ENCODE assay signal across 19 cellular contexts in the genomic region with DNA sequence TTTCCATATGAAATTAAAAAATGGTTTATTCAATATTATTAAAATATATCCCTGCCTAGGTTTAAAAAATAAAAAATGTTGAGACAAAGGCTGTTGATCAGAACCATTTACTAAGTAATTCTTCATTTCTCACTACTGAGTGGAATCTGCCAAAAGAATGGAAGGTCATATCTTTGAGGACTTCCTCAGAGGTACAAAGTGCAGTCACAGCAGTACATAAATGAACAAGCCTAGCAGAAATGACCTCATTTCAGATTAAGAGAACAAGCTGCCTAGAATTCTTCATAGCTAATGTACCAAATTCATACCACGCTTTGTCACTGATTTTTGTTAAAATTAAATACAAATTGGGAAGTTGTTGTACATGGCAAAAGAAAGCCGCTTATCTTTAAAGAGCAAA.
DNase-seq lines count a peak whose midpoint lies in the region; ATAC-seq, FAIRE-seq and TF ChIP-seq lines count a peak whose summit lies in the region.
"Had no signal": no experiment of that assay in that cellular context is flagged by ENCODE, and none has a peak within 500 bp of the region (broad histone marks: within the 10 kb centered on the region; RNA-seq: fewer than 3 reads in every experiment).

No MANE protein-coding gene starts in this region.

- H3K27me3 ChIP-seq in Karpas-422 (ENCODE audit: low read length) (no peaks in the 10 kb centered on the region), endothelial cell of umbilical vein (ENCODE audit: control insufficient read depth in 2 of 2, insufficient read depth in 2 of 2, low read length in 2 of 2) (no peaks in the 10 kb centered on the region), HepG2 (ENCODE audit: control insufficient read depth in 1 of 2, insufficient read depth in 2 of 2, low read length in 2 of 2) (peaks cover 0 to 5% of the 10 kb centered on the region in 2 experiments; a peak in 1 of 5 replicates), smooth muscle cell (ENCODE audit: low read depth) (no peaks in the 10 kb centered on the region), aorta (ENCODE audit: control insufficient read depth in 1 of 2, insufficient read depth in 2 of 2, low read length in 1 of 2) (no peaks in the 10 kb centered on the region)
- H3K27me3 ChIP-seq: BE2C had no signal

- BruUV-seq in endothelial cell of umbilical vein (replicated peaks; lab: Mats Ljungman, UMichigan): no TSS peak
- no TSS peak for BruUV-seq in HepG2 (replicated peaks; lab: Mats Ljungman, UMichigan)

- H3F3A ChIP-seq in smooth muscle cell (ENCODE audit: low read depth): peaks cover 14% of the 10 kb centered on the region

- peak; percentile 27 for DNase-seq in Karpas-422
- DNase-seq in endothelial cell of umbilical vein (ENCODE audit: low read depth, low spot score): peak; percentile 16
- DNase-seq in HepG2 (ENCODE audit: low spot score): peak; percentile 31
- DNase-seq in smooth muscle cell (lab: John Stamatoyannopoulos, UW; ENCODE audit: unreplicated experiment): no peak
- DNase-seq in COR-L47 (lab: John Stamatoyannopoulos, UW): no peak
- DNase-seq in aorta: no peak
- DNase-seq: BE2C; CD4-positive, alpha-beta memory T cell; DMS153; GF-D8; GM23248 had no signal

- H2AFZ ChIP-seq in Karpas-422 (ENCODE audit: low read length) (no peak overlapping the region), endothelial cell of umbilical vein (ENCODE audit: low read depth, low read length) (no peak overlapping the region), HepG2 (ENCODE audit: low read length) (no peak overlapping the region), smooth muscle cell (ENCODE audit: low read depth) (peak overlapping the region; percentile 36)
- H2AFZ ChIP-seq: GM23248 had no signal

- no peak for TF ChIP-seq CTCF in endothelial cell of umbilical vein (IDR thresholded peaks at IDR 0.05; ENCODE audit: extremely low read depth in 1 of 2, insufficient read depth in 1 of 2, low read depth in 1 of 2, low read length in 2 of 2)
- no peak for TF ChIP-seq CTCF in HepG2 (CRISPR knock-in tag; IDR thresholded peaks at IDR 0.05)
- TF ChIP-seq CTCF in smooth muscle cell (IDR thresholded peaks at IDR 0.05; ENCODE audit: borderline replicate concordance, insufficient read depth, poor library complexity, severe bottlenecking): no peak

- no peaks in the 10 kb centered on the region for H3K9me2 ChIP-seq in Karpas-422 (replicated peaks; ENCODE audit: insufficient read depth, low read length)

- WGBS in HepG2 (ENCODE audit: low lambda C conversion rate): 0% methylated on average over 2 of the region's 2 CpGs
- 48% methylated on average over 2 of the region's 2 CpGs for WGBS in smooth muscle cell (ENCODE audit: low lambda C conversion rate)
- WGBS in aorta, 2 donors: 36 to 38% methylated on average over 2 of the region's 2 CpGs

- FAIRE-seq in endothelial cell of umbilical vein (lab: Jason Lieb, UNC) (no peak), HepG2 (lab: Jason Lieb, UNC) (no peak)
- FAIRE-seq: A549, D721Med, GM18507, H54 had no signal

- POLR2A ChIA-PET in endothelial cell of umbilical vein (lab: Charles Lee) (no interaction called here), HepG2 (lab: Yijun Ruan, JAX) (no interaction called here)

- H3K36me3 ChIP-seq in Karpas-422 (ENCODE audit: insufficient read depth, low read length) (no peaks in the 10 kb centered on the region), endothelial cell of umbilical vein (ENCODE audit: control insufficient read depth in 2 of 2, extremely low read depth in 1 of 2, insufficient read depth in 2 of 2, low read length in 2 of 2) (no peaks in the 10 kb centered on the region), HepG2 (replicated peaks in 1 of 2; ENCODE audit: control insufficient read depth in 1 of 2, insufficient read depth in 2 of 2, low read length in 2 of 2) (no peaks in the 10 kb centered on the region), smooth muscle cell (ENCODE audit: low read depth) (no peaks in the 10 kb centered on the region), aorta (ENCODE audit: control insufficient read depth in 1 of 2, insufficient read depth in 2 of 2, low read length in 1 of 2) (no peaks in the 10 kb centered on the region)
- H3K36me3 ChIP-seq: BE2C had no signal

- no peak overlapping the region for H3K9ac ChIP-seq in Karpas-422 (ENCODE audit: low read length)
- no peak overlapping the region for H3K9ac ChIP-seq in endothelial cell of umbilical vein (replicated peaks; ENCODE audit: extremely low read depth, insufficient read depth, low read length)
- H3K9ac ChIP-seq in HepG2 (ENCODE audit: insufficient read depth, low read depth, low read length): no peak overlapping the region
- no peak overlapping the region for H3K9ac ChIP-seq in smooth muscle cell (ENCODE audit: low read depth)
- H3K9ac ChIP-seq: GM23248 had no signal

- H3K4me2 ChIP-seq in Karpas-422 (ENCODE audit: low read depth, low read length, poor library complexity, severe bottlenecking): no peak overlapping the region
- H3K4me2 ChIP-seq in endothelial cell of umbilical vein (ENCODE audit: insufficient read depth, low read length): no peak overlapping the region
- no peak overlapping the region for H3K4me2 ChIP-seq in HepG2 (ENCODE audit: low read depth, low read length)
- H3K4me2 ChIP-seq in smooth muscle cell: peak overlapping the region; percentile 2
- H3K4me2 ChIP-seq: A549 had no signal

- intact Hi-C loops in endothelial cell of umbilical vein (cut with micrococcal nuclease): no loop called here
- intact Hi-C loops in HepG2 (cut with micrococcal nuclease; ENCODE audit: unreplicated experiment): no loop called here
- intact Hi-C loops in aorta (cut with DNase I): loop anchor here in 1 of 2 donors (10.0 kb wide), 1 partner anchor 412 kb away; no protein-coding TSS in a partner anchor

- ATAC-seq in HepG2 (peak; percentile 60; the same call in 2 of the 3 replicates), GM18505 (IDR thresholded peaks at IDR 0.05; ENCODE audit: unreplicated experiment) (no peak), aorta (ENCODE audit: low FRiP score) (no peak)
- ATAC-seq: A549, HCT116 had no signal

- no peak overlapping the region for H3K4me3 ChIP-seq in Karpas-422 (ENCODE audit: low read length)
- H3K4me3 ChIP-seq in endothelial cell of umbilical vein (replicated peaks in 1 of 3; ENCODE audit: insufficient read depth in 1 of 3, low read depth in 1 of 3, low read length in 3 of 3): no peak overlapping the region
- H3K4me3 ChIP-seq in HepG2 (replicated peaks in 1 of 3; ENCODE audit: insufficient read depth in 1 of 3, low read depth in 2 of 3, low read length in 3 of 3): no peak overlapping the region
- no peak overlapping the region for H3K4me3 ChIP-seq in smooth muscle cell
- H3K4me3 ChIP-seq in aorta (ENCODE audit: low read length in 2 of 2): no peak overlapping the region
- H3K4me3 ChIP-seq: A549, GM23248 had no signal

- TF ChIP-seq POLR2A in endothelial cell of umbilical vein (IDR thresholded peaks at IDR 0.05; ENCODE audit: low read depth, low read length) (no peak), HepG2 (IDR thresholded peaks at IDR 0.05; ENCODE audit: insufficient read depth in 1 of 2, low read depth in 2 of 2, low read length in 2 of 2) (no peak), GM18505 (IDR thresholded peaks at IDR 0.05; ENCODE audit: borderline replicate concordance, extremely low read depth, insufficient read depth, insufficient read length) (no peak)

- H3K27ac ChIP-seq in Karpas-422 (ENCODE audit: low read length): no peak overlapping the region
- H3K27ac ChIP-seq in endothelial cell of umbilical vein (ENCODE audit: insufficient read depth, low read depth, low read length): no peak overlapping the region
- no peak overlapping the region for H3K27ac ChIP-seq in HepG2 (ENCODE audit: extremely low read length, insufficient read depth, low read length)
- peak overlapping the region; percentile 5 for H3K27ac ChIP-seq in smooth muscle cell (ENCODE audit: low read depth)
- no peak overlapping the region for H3K27ac ChIP-seq in aorta (ENCODE audit: low read depth in 1 of 2, low read length in 2 of 2)
- H3K27ac ChIP-seq: A549, C4-2B, GM23248, HL-60 had no signal

- in situ Hi-C loops in HepG2 (cut with HindIII; ENCODE audit: extremely low pct_ligation_motif_present, low pct_unique_long_range_greater_than_20kb): no loop called here

- H4K20me1 ChIP-seq in Karpas-422 (ENCODE audit: insufficient read depth, low read depth, low read length) (no peaks in the 10 kb centered on the region), endothelial cell of umbilical vein (replicated peaks; ENCODE audit: control insufficient read depth, extremely low read depth, insufficient read depth, low read length) (no peaks in the 10 kb centered on the region), HepG2 (ENCODE audit: insufficient read depth, low read length) (no peaks in the 10 kb centered on the region), smooth muscle cell (ENCODE audit: low read depth) (no peaks in the 10 kb centered on the region)

- H3K4me1 ChIP-seq in Karpas-422 (ENCODE audit: low read length): no peaks in the 10 kb centered on the region
- H3K4me1 ChIP-seq in endothelial cell of umbilical vein (ENCODE audit: control insufficient read depth, extremely low read depth, insufficient read depth, low read length): peaks cover 28% of the 10 kb centered on the region
- no peaks in the 10 kb centered on the region for H3K4me1 ChIP-seq in HepG2 (ENCODE audit: insufficient read depth, low read length)
- peaks cover 5% of the 10 kb centered on the region for H3K4me1 ChIP-seq in smooth muscle cell (ENCODE audit: low read depth)
- peaks cover 0 to 2% of the 10 kb centered on the region in 2 donors for H3K4me1 ChIP-seq in aorta (ENCODE audit: control insufficient read depth in 1 of 2, insufficient read depth in 2 of 2, low read length in 2 of 2)
- H3K4me1 ChIP-seq: A549, BE2C had no signal

- TF ChIP-seq RAD21 in HepG2 (CRISPR knock-in tag; IDR thresholded peaks at IDR 0.05): no peak

- H3K79me2 ChIP-seq in Karpas-422 (ENCODE audit: low read length) (no peaks in the 10 kb centered on the region), endothelial cell of umbilical vein (ENCODE audit: control insufficient read depth, insufficient read depth, low read length) (no peaks in the 10 kb centered on the region), HepG2 (ENCODE audit: insufficient read depth, low read length) (no peaks in the 10 kb centered on the region), smooth muscle cell (ENCODE audit: low read depth) (no peaks in the 10 kb centered on the region)

- no peak for TF ChIP-seq EP300 in HepG2 (IDR thresholded peaks at IDR 0.05; ENCODE audit: low read depth in 2 of 2, low read length in 2 of 2)
- TF ChIP-seq EP300 in HepG2 (CRISPR knock-in tag; IDR thresholded peaks at IDR 0.05; ENCODE audit: borderline replicate concordance): no peak

- H3K9me1 ChIP-seq in endothelial cell of umbilical vein (replicated peaks; ENCODE audit: control insufficient read depth, extremely low read depth, insufficient read depth, low read length): no peaks in the 10 kb centered on the region

- CTCF ChIA-PET in endothelial cell of umbilical vein (lab: Charles Lee) (interaction anchor here (0.9 to 1.2 kb wide), 3 partner anchors 18 to 479 kb away, joined by 3 to 4 read pairs (median 4); no protein-coding TSS in a partner anchor), HepG2 (lab: Yijun Ruan, JAX; ENCODE audit: low intra/inter-chr PET ratio, low total read pairs) (no interaction called here)

- H3K9me3 ChIP-seq in Karpas-422 (ENCODE audit: low read length) (peaks cover 5% of the 10 kb centered on the region), endothelial cell of umbilical vein (replicated peaks; ENCODE audit: control insufficient read depth, insufficient read depth, low read length) (no peaks in the 10 kb centered on the region), HepG2 (ENCODE audit: low read length) (no peaks in the 10 kb centered on the region), smooth muscle cell (replicated peaks; ENCODE audit: low read depth) (no peaks in the 10 kb centered on the region), aorta (ENCODE audit: control insufficient read depth, low read length) (no peaks in the 10 kb centered on the region)
- H3K9me3 ChIP-seq: A549, BE2C had no signal

- dilution Hi-C loops in endothelial cell of umbilical vein (cut with MboI; ENCODE audit: extremely low pct_ligation_motif_present, low sequenced_read_pairs): no loop called here

Comparison
In these comparisons a context has a peak if more than half of its experiments do, and no peak if none do; other contexts are left out.
1. DNase-seq: peak in Karpas-422 (single experiment), endothelial cell of umbilical vein (single experiment) and HepG2 (single experiment); none in smooth muscle cell (single experiment), COR-L47 (single experiment) and aorta (0 of 2).